Comparison of ENCODE assay signal across 9 cellular contexts in genomic region chr18:76364282-76365259, GRCh38.
A peak's percentile ranks its signal among the peaks of the same experiment; 100 is the strongest.
DNase-seq lines count a peak whose midpoint lies in the region; ATAC-seq lines count a peak whose summit lies in the region.
"Had no signal": no experiment of that assay in that cellular context is flagged by ENCODE, and none has a peak within 500 bp of the region (broad histone marks: within the 10 kb centered on the region; RNA-seq: fewer than 3 reads in every experiment).

No MANE protein-coding gene starts in this region.

- peak overlapping the region; percentile 59 for H3K27ac Mint-ChIP-seq in activated naive CD8-positive, alpha-beta T cell treated with anti-CD3 and anti-CD28 coated beads, Interleukin-2, amount 50 U/mL, for 24 hours

- H3K9me3 Mint-ChIP-seq in activated naive CD8-positive, alpha-beta T cell treated with anti-CD3 and anti-CD28 coated beads, Interleukin-2, amount 50 U/mL, for 24 hours = no peaks in the 10 kb centered on the region
- H3K9me3 Mint-ChIP-seq: immature natural killer cell had no signal

- ATAC-seq in GM18519 (IDR thresholded peaks at IDR 0.05; ENCODE audit: low FRiP score, unreplicated experiment) (peak; percentile 61), GM19467 (IDR thresholded peaks at IDR 0.05; ENCODE audit: unreplicated experiment) (peak; percentile 77), HG03066 (IDR thresholded peaks at IDR 0.05; ENCODE audit: low read depth, unreplicated experiment) (peak; percentile 83)
- peak; percentile 66 for ATAC-seq in activated naive CD8-positive, alpha-beta T cell treated with anti-CD3 and anti-CD28 coated beads, Interleukin-2, amount 50 U/mL, for 24 hours

- no peak for DNase-seq in activated naive CD8-positive, alpha-beta T cell treated with anti-CD3 and anti-CD28 coated beads, Interleukin-2, amount 50 U/mL, for 24 hours
- DNase-seq in activated gamma-delta T cell (lab: John Stamatoyannopoulos, UW) = no peak
- DNase-seq in NCI-H524 (lab: John Stamatoyannopoulos, UW) = no peak
- DNase-seq in HuH-7 (ENCODE audit: low spot score) = no peak
- no peak for DNase-seq in NCI-H1092 treated with DMSO at 0.1 percent for 48 hours (lab: John Stamatoyannopoulos, UW)
- DNase-seq: immature natural killer cell had no signal

- H3K4me1 Mint-ChIP-seq in activated naive CD8-positive, alpha-beta T cell treated with anti-CD3 and anti-CD28 coated beads, Interleukin-2, amount 50 U/mL, for 24 hours = peaks cover 29% of the 10 kb centered on the region

- no peak overlapping the region for H3K4me3 Mint-ChIP-seq in activated naive CD8-positive, alpha-beta T cell treated with anti-CD3 and anti-CD28 coated beads, Interleukin-2, amount 50 U/mL, for 24 hours

- H3K27me3 Mint-ChIP-seq in activated naive CD8-positive, alpha-beta T cell treated with anti-CD3 and anti-CD28 coated beads, Interleukin-2, amount 50 U/mL, for 24 hours = no peaks in the 10 kb centered on the region

- peaks cover 10% of the 10 kb centered on the region for H3K36me3 Mint-ChIP-seq in activated naive CD8-positive, alpha-beta T cell treated with anti-CD3 and anti-CD28 coated beads, Interleukin-2, amount 50 U/mL, for 24 hours (ENCODE audit: low read depth)
